8 cellular contexts compared by ENCODE assay signal in genomic region chr17:42928714-42929496, GRCh38. TPM values are rescaled to one million over a fixed set of nuclear protein-coding genes. Genes with fewer than 3 reads are reported as not detected.
DNase-seq lines count a peak whose midpoint lies in the region; ATAC-seq, FAIRE-seq and TF ChIP-seq lines count a peak whose summit lies in the region.

No MANE protein-coding gene starts in this region.

- peaks cover 24% of the 10 kb centered on the region for H3K4me1 Mint-ChIP-seq in activated T-cell treated with anti-CD3 and anti-CD28 coated beads, Interleukin-2, amount 50 U/mL, for 72 hours (ENCODE audit: low read depth)

- no peaks in the 10 kb centered on the region for H3K36me3 Mint-ChIP-seq in activated T-cell treated with anti-CD3 and anti-CD28 coated beads, Interleukin-2, amount 50 U/mL, for 72 hours (ENCODE audit: insufficient read depth in 2 of 2)

- TF ChIP-seq CTCF in pancreas (IDR thresholded peaks at IDR 0.05) = peak; percentile 40 to 67 (median 57)

- DNase-seq in Caki2 (ENCODE audit: low read depth) = peak; percentile 87
- peak; percentile 19 for DNase-seq in GOT3 (lab: John Stamatoyannopoulos, UW)
- DNase-seq in NCI-H526 treated with DMSO at 0.1 percent for 48 hours (lab: John Stamatoyannopoulos, UW) = peak; percentile 16
- peak; percentile 52 to 54 for DNase-seq in activated T-cell treated with anti-CD3 and anti-CD28 coated beads, Interleukin-2, amount 50 U/mL, for 72 hours
- DNase-seq in foreskin melanocyte = peak; percentile 49
- peak in 4 of 6 donors; percentile 36 to 70 (median 58) for DNase-seq in pancreas

- peaks cover 0 to 8% (median 0%) of the 10 kb centered on the region in 3 donors for H3K4me1 ChIP-seq in pancreas

- no peaks in the 10 kb centered on the region for H3K27me3 ChIP-seq in pancreas

- peak overlapping the region; percentile 49 for H3K27ac Mint-ChIP-seq in activated T-cell treated with anti-CD3 and anti-CD28 coated beads, Interleukin-2, amount 50 U/mL, for 72 hours

- peak overlapping the region in 3 of 4 donors; percentile 24 to 84 (median 81) for H3K27ac ChIP-seq in pancreas

- H3K4me3 Mint-ChIP-seq in activated T-cell treated with anti-CD3 and anti-CD28 coated beads, Interleukin-2, amount 50 U/mL, for 72 hours = peak overlapping the region; percentile 52 to 57

- H3K36me3 ChIP-seq in pancreas = no peaks in the 10 kb centered on the region

- no peak overlapping the region for H3K4me3 ChIP-seq in pancreas

- peaks cover 4% of the 10 kb centered on the region for H3K27me3 Mint-ChIP-seq in activated T-cell treated with anti-CD3 and anti-CD28 coated beads, Interleukin-2, amount 50 U/mL, for 72 hours (ENCODE audit: low read depth)

- in situ Hi-C loops in Caki2 (cut with HindIII; ENCODE audit: low pct_unique_long_range_greater_than_20kb, low sequenced_read_pairs) = no loop called here

- WGBS in pancreas, 2 donors = 27 to 29% methylated on average over 9 of the region's 9 CpGs

- no peaks in the 10 kb centered on the region for H3K9me3 ChIP-seq in pancreas

- ATAC-seq in activated T-cell treated with anti-CD3 and anti-CD28 coated beads, Interleukin-2, amount 50 U/mL, for 72 hours (replicated peaks in 1 of 2) = peak; percentile 94 to 96
- ATAC-seq in pancreas = peak; percentile 97 to 98 (median 98)
- no peak for ATAC-seq in HG03521 (IDR thresholded peaks at IDR 0.05; ENCODE audit: unreplicated experiment)
- ATAC-seq in GM19452 (IDR thresholded peaks at IDR 0.05; ENCODE audit: unreplicated experiment) = no peak

- intact Hi-C loops in pancreas (cut with DNase I) = no loop called here

- peak; percentile 75 for FAIRE-seq in pancreas (lab: Jason Lieb, UNC)

- H3K9me3 Mint-ChIP-seq in activated T-cell treated with anti-CD3 and anti-CD28 coated beads, Interleukin-2, amount 50 U/mL, for 72 hours = no peaks in the 10 kb centered on the region

RNA-seq across cellular contexts. Expression of gene G6PC1, which starts 28.3 kb away (rescaled TPM):
- total RNA-seq in Caki2 (2014; rRNA removed; shearing (Covaris generic); ENCODE audit: low replicate concordance) = not detected in 2 replicates
- not detected for total RNA-seq in activated T-cell treated with anti-CD3 and anti-CD28 coated beads, Interleukin-2, amount 50 U/mL, for 72 hours
- total RNA-seq in pancreas = under 1 TPM in 4 of 6 donors, not detected in 2; 0.17 to 0.72 (median 0.23) TPM
- under 1 TPM; 0.08 to 0.42 TPM for polyA plus RNA-seq in pancreas

RNA-seq across cellular contexts. Expression of gene AARSD1, which starts 35.3 kb away (rescaled TPM):
- total RNA-seq in Caki2 (2014; rRNA removed; shearing (Covaris generic); ENCODE audit: low replicate concordance) = 38.8 and 50.3 TPM in 2 replicates
- 10 to 100 TPM; 50.7 to 52.2 TPM for total RNA-seq in activated T-cell treated with anti-CD3 and anti-CD28 coated beads, Interleukin-2, amount 50 U/mL, for 72 hours
- 10 to 100 TPM; 20.4 to 31.5 (median 25.1) TPM for total RNA-seq in pancreas
- 10 to 100 TPM; 75.3 to 89.1 TPM for polyA plus RNA-seq in pancreas

RNA-seq across cellular contexts. Expression of gene PTGES3L, which starts 51.0 kb away (rescaled TPM):
- not detected in 2 replicates for total RNA-seq in Caki2 (2014; rRNA removed; shearing (Covaris generic); ENCODE audit: low replicate concordance)
- total RNA-seq in activated T-cell treated with anti-CD3 and anti-CD28 coated beads, Interleukin-2, amount 50 U/mL, for 72 hours = under 1 TPM; 0.36 to 0.95 TPM
- total RNA-seq in pancreas = under 1 TPM; 0.12 to 0.41 (median 0.23) TPM
- polyA plus RNA-seq in pancreas = 1 to 10 TPM in 1 of 2 donors, under 1 TPM in 1; 0.53 to 1.0 TPM

RNA-seq across cellular contexts. Expression of gene RUNDC1, which starts 51.5 kb away (rescaled TPM):
- total RNA-seq in Caki2 (2014; rRNA removed; shearing (Covaris generic); ENCODE audit: low replicate concordance) = 8.9 and 9.8 TPM in 2 replicates
- 10 to 100 TPM in 1 of 2 donors, 1 to 10 TPM in 1; 10.0 to 11.5 TPM for total RNA-seq in activated T-cell treated with anti-CD3 and anti-CD28 coated beads, Interleukin-2, amount 50 U/mL, for 72 hours
- 10 to 100 TPM in 1 of 6 donors, 1 to 10 TPM in 5; 6.3 to 12.1 (median 7.9) TPM for total RNA-seq in pancreas
- polyA plus RNA-seq in pancreas = 1 to 10 TPM; 9.1 to 9.6 TPM

Comparison
In these comparisons a context has a peak if more than half of its experiments do, and no peak if none do; other contexts are left out.
1. DNase-seq: peak in every context shown above with its lines; median percentile 87 in Caki2; 58 in pancreas; 53 in activated T-cell treated with anti-CD3 and anti-CD28 coated beads, Interleukin-2, amount 50 U/mL, for 72 hours; 49 in foreskin melanocyte; 19 in GOT3; 16 in NCI-H526 treated with DMSO at 0.1 percent for 48 hours.
2. ATAC-seq: peak in activated T-cell treated with anti-CD3 and anti-CD28 coated beads, Interleukin-2, amount 50 U/mL, for 72 hours (2 of 2) and pancreas (4 of 4); none in HG03521 (single experiment) and GM19452 (single experiment).